In genomic region chr6:149037026-149037734, GRCh38 we compare ENCODE assay signal across 17 cellular contexts.
A peak's percentile ranks its signal among the peaks of the same experiment; 100 is the strongest.
DNase-seq lines count a peak whose midpoint lies in the region; ATAC-seq and TF ChIP-seq lines count a peak whose summit lies in the region.
"Had no signal": no experiment of that assay in that cellular context is flagged by ENCODE, and none has a peak within 500 bp of the region (broad histone marks: within the 10 kb centered on the region; RNA-seq: fewer than 3 reads in every experiment).

No MANE protein-coding gene starts in this region.

- DNase-seq in activated CD4-positive, alpha-beta T cell treated with anti-CD3 and anti-CD28 coated beads, Interleukin-2, amount 10 ng/mL, durations not matched to agents 24 days and 14 days = no peak
- DNase-seq in activated CD4-positive, alpha-beta T cell treated with anti-CD3 and anti-CD28 coated beads, Interleukin-2, amount 50 U/mL, for 1 hour = no peak
- DNase-seq in choroid plexus epithelial cell (ENCODE audit: low read depth) = peak; percentile 63
- DNase-seq in mesothelial cell of epicardium (ENCODE audit: low spot score in 2 of 2, unreplicated experiment in 2 of 2) = peak in 1 of 2 experiments; percentile 52
- no peak for DNase-seq in AG20443 (ENCODE audit: low spot score)
- DNase-seq in LoVo (ENCODE audit: low spot score) = no peak
- no peak for DNase-seq in activated CD8-positive, alpha-beta memory T cell treated with anti-CD3 and anti-CD28 coated beads for 24 hours
- DNase-seq: activated CD4-positive, alpha-beta T cell treated with anti-CD3 and anti-CD28 coated beads for 48 hours; activated naive CD4-positive, alpha-beta T cell treated with anti-CD3 and anti-CD28 coated beads for 36 hours; head of caudate nucleus; mammary epithelial cell; NCI-H1105; NK-92 treated with Interleukin-12 subunit alpha and Interleukin-12 subunit beta, amount 100 ng/mL, for 24 hours had no signal

- peaks cover 74% of the 10 kb centered on the region for H3K4me1 Mint-ChIP-seq in activated CD4-positive, alpha-beta T cell treated with anti-CD3 and anti-CD28 coated beads, Interleukin-2, amount 10 ng/mL, durations not matched to agents 24 days and 14 days
- peaks cover 45% of the 10 kb centered on the region for H3K4me1 Mint-ChIP-seq in mesothelial cell of epicardium

- peaks cover 10% of the 10 kb centered on the region for H3K9me3 Mint-ChIP-seq in activated CD4-positive, alpha-beta T cell treated with anti-CD3 and anti-CD28 coated beads, Interleukin-2, amount 10 ng/mL, durations not matched to agents 24 days and 14 days
- H3K9me3 Mint-ChIP-seq in mesothelial cell of epicardium = no peaks in the 10 kb centered on the region
- H3K9me3 Mint-ChIP-seq: activated naive CD4-positive, alpha-beta T cell treated with anti-CD3 and anti-CD28 coated beads for 36 hours; dendritic cell treated with granulocyte-macrophage colony-stimulating factor and Interleukin-4, amounts not matched to agents 40 ng/mL and 50 ng/mL, for 4 days had no signal

- TF ChIP-seq CTCF in choroid plexus epithelial cell (conservative IDR thresholded peaks at IDR 0.05; ENCODE audit: low read depth, low read length) = no peak
- TF ChIP-seq CTCF in mesothelial cell of epicardium (IDR thresholded peaks at IDR 0.05; ENCODE audit: unreplicated experiment) = no peak

- peak overlapping the region; percentile 72 for H3K27ac Mint-ChIP-seq in activated CD4-positive, alpha-beta T cell treated with anti-CD3 and anti-CD28 coated beads, Interleukin-2, amount 10 ng/mL, durations not matched to agents 24 days and 14 days
- H3K27ac Mint-ChIP-seq in mesothelial cell of epicardium = peak overlapping the region; percentile 92
- H3K27ac Mint-ChIP-seq: activated naive CD4-positive, alpha-beta T cell treated with anti-CD3 and anti-CD28 coated beads for 36 hours; B cell; dendritic cell treated with granulocyte-macrophage colony-stimulating factor and Interleukin-4, amounts not matched to agents 40 ng/mL and 50 ng/mL, for 4 days had no signal

- no peaks in the 10 kb centered on the region for H3K27me3 Mint-ChIP-seq in activated CD4-positive, alpha-beta T cell treated with anti-CD3 and anti-CD28 coated beads, Interleukin-2, amount 10 ng/mL, durations not matched to agents 24 days and 14 days
- H3K27me3 Mint-ChIP-seq in mesothelial cell of epicardium (ENCODE audit: low read depth) = no peaks in the 10 kb centered on the region
- H3K27me3 Mint-ChIP-seq: B cell had no signal

- intact Hi-C loops in activated CD4-positive, alpha-beta T cell treated with anti-CD3 and anti-CD28 coated beads, Interleukin-2, amount 10 ng/mL, durations not matched to agents 24 days and 14 days (cut with micrococcal nuclease) = no loop called here

- H3K4me3 ChIP-seq in choroid plexus epithelial cell (ENCODE audit: low read depth, low read length) = no peak overlapping the region

- no peak overlapping the region for H3K4me3 Mint-ChIP-seq in activated CD4-positive, alpha-beta T cell treated with anti-CD3 and anti-CD28 coated beads, Interleukin-2, amount 10 ng/mL, durations not matched to agents 24 days and 14 days
- peak overlapping the region; percentile 45 for H3K4me3 Mint-ChIP-seq in mesothelial cell of epicardium
- H3K4me3 Mint-ChIP-seq: activated naive CD4-positive, alpha-beta T cell treated with anti-CD3 and anti-CD28 coated beads for 36 hours; B cell; dendritic cell treated with granulocyte-macrophage colony-stimulating factor and Interleukin-4, amounts not matched to agents 40 ng/mL and 50 ng/mL, for 4 days had no signal

- no peak for ATAC-seq in esophagus mucosa
- ATAC-seq: SK-N-SH treated with all-trans-retinoic acid at 6 μM for 48 hours had no signal

- H3K36me3 Mint-ChIP-seq in activated CD4-positive, alpha-beta T cell treated with anti-CD3 and anti-CD28 coated beads, Interleukin-2, amount 10 ng/mL, durations not matched to agents 24 days and 14 days (ENCODE audit: low read depth) = peaks cover 2% of the 10 kb centered on the region
- no peaks in the 10 kb centered on the region for H3K36me3 Mint-ChIP-seq in mesothelial cell of epicardium
